8 cellular contexts compared by ENCODE assay signal in the genomic region with DNA sequence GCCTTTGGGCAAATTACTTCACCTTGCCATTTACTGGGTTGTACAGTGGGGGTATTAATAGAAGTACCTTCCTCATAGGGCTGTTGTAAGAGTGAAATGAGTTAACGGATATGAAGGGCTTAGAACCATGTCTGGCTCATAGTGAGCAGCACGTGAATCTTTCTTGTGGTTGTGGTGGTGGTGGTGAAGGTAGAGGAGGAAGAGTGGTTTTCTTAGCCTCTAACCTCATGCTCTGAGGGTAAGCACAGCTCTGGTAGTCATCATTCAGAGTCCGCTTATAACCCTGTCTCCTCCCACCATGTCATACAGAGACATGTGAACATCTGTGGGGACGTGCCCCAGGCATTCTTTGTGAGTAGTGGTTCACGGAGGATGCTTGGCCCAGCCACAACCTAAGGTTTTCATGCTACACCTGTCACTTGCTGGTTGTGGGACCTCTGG. TPM values are rescaled to one million over a fixed set of nuclear protein-coding genes. Genes with fewer than 3 reads are reported as not detected.
A peak's percentile ranks its signal among the peaks of the same experiment; 100 is the strongest.
DNase-seq lines count a peak whose midpoint lies in the region; ATAC-seq, FAIRE-seq and TF ChIP-seq lines count a peak whose summit lies in the region.

No MANE protein-coding gene starts in this region.

- peak overlapping the region; percentile 9 for H3K4me3 Mint-ChIP-seq in activated CD4-positive, alpha-beta memory T cell treated with anti-CD3 and anti-CD28 coated beads for 36 hours
- H3K4me3 Mint-ChIP-seq in H9: no peak overlapping the region

- no peak for TF ChIP-seq POLR2A in HepG2 (IDR thresholded peaks at IDR 0.05; ENCODE audit: insufficient read depth in 1 of 2, low read depth in 2 of 2, low read length in 2 of 2)

- H3K27ac ChIP-seq in HepG2 (ENCODE audit: extremely low read length, insufficient read depth, low read length): no peak overlapping the region
- H3K27ac ChIP-seq in H9 (ENCODE audit: insufficient read length, low read depth, low read length): no peak overlapping the region

- H4K5ac ChIP-seq in H9 (ENCODE audit: insufficient read length, low read depth, low read length): no peak overlapping the region

- TF ChIP-seq EP300 in HepG2 (IDR thresholded peaks at IDR 0.05; ENCODE audit: low read depth in 2 of 2, low read length in 2 of 2) (no peak), HepG2 (CRISPR knock-in tag; IDR thresholded peaks at IDR 0.05; ENCODE audit: borderline replicate concordance) (no peak)

- H3K9ac ChIP-seq in HepG2 (ENCODE audit: insufficient read depth, low read depth, low read length): no peak overlapping the region
- H3K9ac ChIP-seq in H9 (ENCODE audit: extremely low read depth, insufficient read length, low read length): no peak overlapping the region

- peak; percentile 81 for DNase-seq in activated CD4-positive, alpha-beta memory T cell treated with anti-CD3 and anti-CD28 coated beads for 36 hours
- DNase-seq in stimulated activated CD4-positive, alpha-beta T cell treated with anti-CD3 and anti-CD28 coated beads, Interleukin-15, amount 100 ng/mL, for 48 hours (ENCODE audit: low read depth in 2 of 2): peak; percentile 30 to 51
- DNase-seq in HepG2 (ENCODE audit: low spot score) (no peak), G401 (ENCODE audit: low spot score) (no peak), H9 (no peak), NCI-H1105 treated with DMSO at 0.1 percent for 48 hours (lab: John Stamatoyannopoulos, UW) (no peak)

- no peak for FAIRE-seq in HepG2 (lab: Jason Lieb, UNC)

- intact Hi-C loops in activated CD4-positive, alpha-beta memory T cell treated with anti-CD3 and anti-CD28 coated beads for 36 hours (cut with micrococcal nuclease): loop anchor here (2.0 kb wide), 3 partner anchors 23 to 51 kb away; no protein-coding TSS in a partner anchor
- intact Hi-C loops in HepG2 (cut with micrococcal nuclease; ENCODE audit: unreplicated experiment): no loop called here

- H3K4me1 ChIP-seq in HepG2 (ENCODE audit: insufficient read depth, low read length) (peaks cover 23% of the 10 kb centered on the region), H9 (ENCODE audit: insufficient read depth, low read length) (peaks cover 31% of the 10 kb centered on the region)

- no peak overlapping the region for H3K18ac ChIP-seq in H9 (ENCODE audit: insufficient read length, low read depth, low read length)

- CTCF ChIA-PET in activated CD4-positive, alpha-beta memory T cell treated with anti-CD3 and anti-CD28 coated beads for 36 hours (lab: Charles Lee): no interaction called here
- CTCF ChIA-PET in HepG2 (lab: Yijun Ruan, JAX; ENCODE audit: low intra/inter-chr PET ratio, low total read pairs): no interaction called here

- H3K9me3 Mint-ChIP-seq in activated CD4-positive, alpha-beta memory T cell treated with anti-CD3 and anti-CD28 coated beads for 36 hours: no peaks in the 10 kb centered on the region
- H3K9me3 Mint-ChIP-seq in H9: no peaks in the 10 kb centered on the region

- no peak overlapping the region for H3K4me2 ChIP-seq in HepG2 (ENCODE audit: low read depth, low read length)
- H3K4me2 ChIP-seq in H9 (ENCODE audit: insufficient read depth, insufficient read length, low read length): no peak overlapping the region

- H3K27me3 ChIP-seq in HepG2 (ENCODE audit: control insufficient read depth in 1 of 2, insufficient read depth in 2 of 2, low read length in 2 of 2) (no peaks in the 10 kb centered on the region), H9 (ENCODE audit: insufficient read depth, low read length) (no peaks in the 10 kb centered on the region)

- H3K14ac ChIP-seq in H9 (ENCODE audit: insufficient read depth, low read length): no peak overlapping the region

- H2BK120ac ChIP-seq in H9 (ENCODE audit: low read depth, low read length, poor library complexity, severe bottlenecking): no peak overlapping the region

- peaks cover 19% of the 10 kb centered on the region for H3K4me1 Mint-ChIP-seq in activated CD4-positive, alpha-beta memory T cell treated with anti-CD3 and anti-CD28 coated beads for 36 hours (ENCODE audit: low read depth)
- H3K4me1 Mint-ChIP-seq in H9: peaks cover 81 to 85% of the 10 kb centered on the region in 2 experiments

- H3K4me3 ChIP-seq in HepG2 (replicated peaks in 1 of 3; ENCODE audit: insufficient read depth in 1 of 3, low read depth in 2 of 3, low read length in 3 of 3): no peak overlapping the region

- no peak for TF ChIP-seq RAD21 in HepG2 (CRISPR knock-in tag; IDR thresholded peaks at IDR 0.05)

- WGBS in HepG2 (ENCODE audit: low lambda C conversion rate): 90% methylated on average over 4 of the region's 5 CpGs
- no CpG with 5 or more reads among the region's 5 CpGs for WGBS in H9 (ENCODE audit: extremely low coverage, insufficient read length, low lambda C conversion rate)

- no TSS peak for BruUV-seq in HepG2 (replicated peaks; lab: Mats Ljungman, UMichigan)

- H3K36me3 ChIP-seq in HepG2 (replicated peaks in 1 of 2; ENCODE audit: control insufficient read depth in 1 of 2, insufficient read depth in 2 of 2, low read length in 2 of 2): peaks cover 0 to 2% of the 10 kb centered on the region in 2 experiments; a peak in 2 of 5 replicates

- no peak overlapping the region for H3T11ph ChIP-seq in H9 (ENCODE audit: low read length)

- peaks cover 65% of the 10 kb centered on the region for H3K27me3 Mint-ChIP-seq in activated CD4-positive, alpha-beta memory T cell treated with anti-CD3 and anti-CD28 coated beads for 36 hours
- H3K27me3 Mint-ChIP-seq in H9 (ENCODE audit: low read depth): no peaks in the 10 kb centered on the region; the same call in 1 of the 2 replicates

- ATAC-seq in GM19043 (IDR thresholded peaks at IDR 0.05; ENCODE audit: low read depth, unreplicated experiment) (peak; percentile 77), HG03060 (IDR thresholded peaks at IDR 0.05; ENCODE audit: low read depth, unreplicated experiment) (peak; percentile 77), HepG2 (no peak)

- no peak overlapping the region for H2AFZ ChIP-seq in HepG2 (ENCODE audit: low read length)
- H2AFZ ChIP-seq in H9 (ENCODE audit: low read length): no peak overlapping the region

- H3K27ac Mint-ChIP-seq in activated CD4-positive, alpha-beta memory T cell treated with anti-CD3 and anti-CD28 coated beads for 36 hours: no peak overlapping the region
- no peak overlapping the region for H3K27ac Mint-ChIP-seq in H9

- H4K91ac ChIP-seq in H9 (ENCODE audit: insufficient read length, low read depth, low read length): no peak overlapping the region

- no peak overlapping the region for H3K23ac ChIP-seq in H9 (ENCODE audit: insufficient read length, low read depth, low read length)

- POLR2A ChIA-PET in activated CD4-positive, alpha-beta memory T cell treated with anti-CD3 and anti-CD28 coated beads for 36 hours (lab: Charles Lee): interaction anchor here (0.6 kb wide), 1 partner anchor 491 kb away, joined by 3 read pairs; no protein-coding TSS in a partner anchor
- POLR2A ChIA-PET in HepG2 (lab: Yijun Ruan, JAX): no interaction called here

- no peaks in the 10 kb centered on the region for H3K23me2 ChIP-seq in H9 (ENCODE audit: insufficient read length, low read depth, low read length, poor library complexity, severe bottlenecking)

- no peak overlapping the region for H2BK12ac ChIP-seq in H9 (ENCODE audit: insufficient read length, low read depth, low read length)

- H2AK5ac ChIP-seq in H9 (ENCODE audit: insufficient read length, low read length): no peak overlapping the region

- no peaks in the 10 kb centered on the region for H3K36me3 Mint-ChIP-seq in activated CD4-positive, alpha-beta memory T cell treated with anti-CD3 and anti-CD28 coated beads for 36 hours
- H3K36me3 Mint-ChIP-seq in H9 (ENCODE audit: insufficient read depth in 1 of 3, low read depth in 3 of 3): no peaks in the 10 kb centered on the region

- no peak overlapping the region for H2BK20ac ChIP-seq in H9 (ENCODE audit: low read depth, low read length, poor library complexity, severe bottlenecking)

- H3K9me3 ChIP-seq in HepG2 (ENCODE audit: low read length) (no peaks in the 10 kb centered on the region), H9 (ENCODE audit: control insufficient read depth, low read depth, low read length) (no peaks in the 10 kb centered on the region)

- H3K56ac ChIP-seq in H9 (ENCODE audit: insufficient read length, low read depth, low read length): no peak overlapping the region

- H3K4ac ChIP-seq in H9 (ENCODE audit: low read depth, low read length): no peak overlapping the region

- no peak overlapping the region for H2BK5ac ChIP-seq in H9 (ENCODE audit: insufficient read length, low read length)

- H4K20me1 ChIP-seq in HepG2 (ENCODE audit: insufficient read depth, low read length) (no peaks in the 10 kb centered on the region), H9 (ENCODE audit: control insufficient read depth, insufficient read depth, insufficient read length) (peaks cover 2% of the 10 kb centered on the region)

- peaks cover 8% of the 10 kb centered on the region for H3K79me1 ChIP-seq in H9 (ENCODE audit: insufficient read depth, low read depth, low read length, poor library complexity, severe bottlenecking)

- in situ Hi-C loops in HepG2 (cut with HindIII; ENCODE audit: extremely low pct_ligation_motif_present, low pct_unique_long_range_greater_than_20kb): no loop called here
- in situ Hi-C loops in G401 (cut with HindIII; ENCODE audit: low sequenced_read_pairs): no loop called here

- H3K79me2 ChIP-seq in HepG2 (ENCODE audit: insufficient read depth, low read length) (peaks cover 14% of the 10 kb centered on the region), H9 (ENCODE audit: insufficient read depth, low read length) (peaks cover 10% of the 10 kb centered on the region; the same call in 1 of the 2 replicates)

- H2BK15ac ChIP-seq in H9 (ENCODE audit: low read depth, low read length): no peak overlapping the region

- TF ChIP-seq CTCF in HepG2 (CRISPR knock-in tag; IDR thresholded peaks at IDR 0.05) (no peak), H9 (conservative IDR thresholded peaks at IDR 0.05) (no peak)

- H4K8ac ChIP-seq in H9 (replicated peaks; ENCODE audit: insufficient read length, low read depth, low read length): no peak overlapping the region

RNA-seq across cellular contexts. Expression of gene TEAD1, which starts 43.6 kb away (rescaled TPM):
- total RNA-seq in activated CD4-positive, alpha-beta memory T cell treated with anti-CD3 and anti-CD28 coated beads for 36 hours: 1 to 10 TPM; 1.0 to 1.5 TPM
- 30.5 and 40.7 TPM in 2 replicates for total RNA-seq in HepG2 (2016; rRNA removed; fragmentation: Illumina TruSeq; extraction: Trizol)
- 8.3 and 11.7 TPM in 2 replicates for total RNA-seq in HepG2 (2016; cell fraction: cytosol; rRNA removed; fragmentation: Illumina TruSeq; extraction: Trizol; ENCODE audit: low read depth)
- total RNA-seq in HepG2 (2016; cell fraction: insoluble cytoplasmic fraction; rRNA removed; fragmentation: Illumina TruSeq; extraction: Trizol): 29.5 and 36.2 TPM in 2 replicates
- 23.8 and 25.3 TPM in 2 replicates for total RNA-seq in HepG2 (2016; cell fraction: membrane; rRNA removed; fragmentation: Illumina TruSeq; extraction: Trizol)
- total RNA-seq in HepG2 (2016; cell fraction: nucleus; rRNA removed; fragmentation: Illumina TruSeq; extraction: Trizol): 42.8 and 45.0 TPM in 2 replicates
- 17.0 and 20.1 TPM in 2 replicates for polyA plus RNA-seq in HepG2 (2011; rRNA removed)
- polyA plus RNA-seq in HepG2 (2011; cell fraction: cytosol; rRNA removed): 13.0 and 14.1 TPM in 2 replicates
- 33.6 and 34.8 TPM in 2 replicates for polyA plus RNA-seq in HepG2 (2011; cell fraction: nucleus; rRNA removed)
- 25.7 and 29.3 TPM in 2 replicates for polyA plus RNA-seq in HepG2 (2012)
- polyA plus RNA-seq in HepG2 (2016; cell fraction: cytosol; fragmentation: Illumina TruSeq; extraction: Trizol; ENCODE audit: low read depth): 0.77 and 0.92 TPM in 2 replicates
- 19.7 and 21.0 TPM in 2 replicates for polyA plus RNA-seq in HepG2 (2016; cell fraction: insoluble cytoplasmic fraction; fragmentation: Illumina TruSeq; extraction: Trizol; ENCODE audit: low read depth)
- 2.6 and 3.3 TPM in 2 replicates for polyA plus RNA-seq in HepG2 (2016; cell fraction: membrane; fragmentation: Illumina TruSeq; extraction: Trizol; ENCODE audit: low read depth)
- polyA plus RNA-seq in HepG2 (2016; cell fraction: nucleus; fragmentation: Illumina TruSeq; extraction: Trizol; ENCODE audit: insufficient read depth, low read depth): 21.1 and 21.8 TPM in 2 replicates
- polyA minus RNA-seq in HepG2 (2011; rRNA and poly(A)+ RNA removed; ENCODE audit: low replicate concordance): 45.9 and 178 TPM in 2 replicates
- polyA minus RNA-seq in HepG2 (2011; cell fraction: cytosol; rRNA and poly(A)+ RNA removed): 37.4 and 37.9 TPM in 2 replicates
- polyA minus RNA-seq in HepG2 (2011; cell fraction: nucleus; rRNA and poly(A)+ RNA removed): 69.4 and 79.4 TPM in 2 replicates
- total RNA-seq in G401 (2014; rRNA removed; shearing (Covaris generic)): 11.6 and 33.4 TPM in 2 replicates
- total RNA-seq in H9 (2021): 75.1 and 76.8 TPM in 2 replicates

Comparison
In these comparisons a context has a peak if more than half of its experiments do, and no peak if none do; other contexts are left out.
1. DNase-seq: peak in activated CD4-positive, alpha-beta memory T cell treated with anti-CD3 and anti-CD28 coated beads for 36 hours (single experiment) and stimulated activated CD4-positive, alpha-beta T cell treated with anti-CD3 and anti-CD28 coated beads, Interleukin-15, amount 100 ng/mL, for 48 hours (2 of 2); none in HepG2 (single experiment), G401 (single experiment), H9 (single experiment) and NCI-H1105 treated with DMSO at 0.1 percent for 48 hours (single experiment).